26 cellular contexts compared by ENCODE assay signal in the genomic region with DNA sequence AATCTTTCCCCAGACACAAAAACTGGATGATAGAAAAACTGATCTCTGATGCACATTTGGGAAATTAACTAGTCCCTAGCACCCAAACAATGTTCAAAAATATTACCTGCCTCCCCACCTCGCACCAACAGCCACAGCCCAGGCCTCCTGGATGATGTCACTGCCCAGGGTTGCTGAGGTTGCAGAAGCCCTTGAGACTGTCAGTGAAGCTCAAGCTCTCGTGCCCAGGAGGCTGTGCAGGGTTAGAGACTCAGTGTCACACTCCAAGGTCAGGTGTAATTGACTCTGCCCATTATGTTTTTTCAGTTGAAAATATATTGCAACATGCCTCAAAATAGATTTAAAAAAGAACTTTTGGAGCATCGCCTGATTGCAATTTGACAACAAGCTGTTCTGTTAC.
"Had no signal": no experiment of that assay in that cellular context is flagged by ENCODE, and none has a peak within 500 bp of the region (broad histone marks: within the 10 kb centered on the region; RNA-seq: fewer than 3 reads in every experiment).

No MANE protein-coding gene starts in this region.

- H3K36me3 ChIP-seq: brain microvascular endothelial cell, esophagus squamous epithelium, WERI-Rb-1 had no signal

- H3K27me3 ChIP-seq: brain microvascular endothelial cell, esophagus squamous epithelium had no signal

- H3K27ac ChIP-seq: brain microvascular endothelial cell, epithelial cell of prostate, esophagus squamous epithelium, WERI-Rb-1 had no signal

- H3K9me3 ChIP-seq: esophagus squamous epithelium had no signal

- DNase-seq: activated B cell treated with CpG ODN at 0.5 μM for 24 hours; activated CD4-positive, alpha-beta memory T cell treated with anti-CD3 and anti-CD28 coated beads for 36 hours; activated CD4-positive, alpha-beta T cell treated with anti-CD3 and anti-CD28 coated beads for 48 hours; activated CD8-positive, alpha-beta memory T cell treated with anti-CD3 and anti-CD28 coated beads, Interleukin-2, amount 10 ng/mL, durations not matched to agents 7 days and 5 days; activated CD8-positive, alpha-beta memory T cell treated with anti-CD3 and anti-CD28 coated beads, Interleukin-2, amount 50 U/mL, for 4 hours; activated CD8-positive, alpha-beta T cell treated with anti-CD3 and anti-CD28 coated beads, Interleukin-2, amount 10 ng/mL, durations not matched to agents 7 days and 5 days; activated effector memory CD4-positive, alpha-beta T cell treated with anti-CD3 and anti-CD28 coated beads, Interleukin-2, amount 50 U/mL, for 16 hours; activated naive CD4-positive, alpha-beta T cell treated with anti-CD3 and anti-CD28 coated beads, Interleukin-2, amount 10 ng/mL, durations not matched to agents 7 days and 5 days; activated naive CD8-positive, alpha-beta T cell treated with anti-CD3 and anti-CD28 coated beads, Interleukin-2, amount 10 ng/mL, durations not matched to agents 7 days and 5 days; activated T-cell treated with anti-CD3 and anti-CD28 coated beads, Interleukin-2, amount 50 U/mL, for 1 hour; activated T-cell treated with anti-CD3 and anti-CD28 coated beads, Interleukin-2, amount 50 U/mL, for 48 hours; amniotic stem cell; anterior cingulate cortex; brain microvascular endothelial cell; caudate nucleus; cortex of kidney; dermis blood vessel endothelial cell; effector CD4-positive, alpha-beta T cell; effector memory CD8-positive, alpha-beta T cell; esophagus squamous epithelium; head of caudate nucleus; hippocampal formation; T-helper 17 cell; T1000; WERI-Rb-1 had no signal

- H3K4me1 ChIP-seq: esophagus squamous epithelium had no signal

- H3K4me3 ChIP-seq: esophagus squamous epithelium had no signal
